8 cellular contexts compared by ENCODE assay signal in genomic region chr2:128027801-128028667, GRCh38. TPM values are rescaled to one million over a fixed set of nuclear protein-coding genes. Genes with fewer than 3 reads are reported as not detected.
DNase-seq lines count a peak whose midpoint lies in the region; ATAC-seq and TF ChIP-seq lines count a peak whose summit lies in the region.

Gene SAP130 (minus strand): TSS chr2:128028059. CDS start chr2:128026292, 1,767 bp downstream.

- H3K79me2 ChIP-seq in OCI-LY1 (ENCODE audit: insufficient read depth, low read length), result peaks cover 28% of the 10 kb centered on the region

- TF ChIP-seq CTCF in OCI-LY1 (IDR thresholded peaks at IDR 0.05; ENCODE audit: low read length), result no peak

- peak; percentile 93 for DNase-seq in DMS 273 treated with DMSO at 0.1 percent for 48 hours (lab: John Stamatoyannopoulos, UW)
- DNase-seq in HuH-7 (ENCODE audit: low spot score), result peak; percentile 88
- peak; percentile 90 for DNase-seq in activated CD8-positive, alpha-beta memory T cell treated with anti-CD3 and anti-CD28 coated beads, Interleukin-2, amount 50 U/mL, for 24 hours (ENCODE audit: extremely low read depth)
- DNase-seq in stimulated activated CD8-positive, alpha-beta memory T cell treated with anti-CD3 and anti-CD28 coated beads, Interleukin-15, amount 100 ng/mL, for 24 hours (ENCODE audit: low read depth), result peak; percentile 94

- H3K9me3 ChIP-seq in OCI-LY1 (ENCODE audit: low read length) (peaks cover 14% of the 10 kb centered on the region), mesodermal cell (ENCODE audit: control insufficient read depth, low read length) (peaks cover 16% of the 10 kb centered on the region)

- no peaks in the 10 kb centered on the region; the same call in 1 of the 2 replicates for H3K27me3 ChIP-seq in OCI-LY1 (ENCODE audit: insufficient read depth, low read length)

- H3F3A ChIP-seq in OCI-LY1 (ENCODE audit: insufficient read depth, low read length), result no peaks in the 10 kb centered on the region

- H3K27ac ChIP-seq in OCI-LY1 (ENCODE audit: low read depth, low read length, poor library complexity, severe bottlenecking) (peak within 1 kb of the TSS; percentile 63), mesodermal cell (ENCODE audit: low read depth, low read length, severe bottlenecking) (peak within 1 kb of the TSS; percentile 92)

- H2AFZ ChIP-seq in OCI-LY1 (ENCODE audit: low read length), result peak within 1 kb of the TSS; percentile 27; the same call in 1 of the 2 replicates

- peak; percentile 78 for ATAC-seq in GM21526 (IDR thresholded peaks at IDR 0.05; ENCODE audit: low FRiP score, unreplicated experiment)

- 0 to 1% methylated on average over 79 to 85 of the region's 106 CpGs for WGBS in mesodermal cell (ENCODE audit: insufficient coverage in 2 of 2), 2 experiments

- peaks cover 9% of the 10 kb centered on the region; the same call in 1 of the 2 replicates for H3K36me3 ChIP-seq in OCI-LY1 (ENCODE audit: insufficient read depth, low read length)
- peaks cover 14% of the 10 kb centered on the region for H3K36me3 ChIP-seq in mesodermal cell (ENCODE audit: control insufficient read depth, insufficient read depth, low read length)

- H4K20me1 ChIP-seq in OCI-LY1 (ENCODE audit: insufficient read depth, low read length), result no peaks in the 10 kb centered on the region

- in situ Hi-C loops in endometrial microvascular endothelial cells (cut with HindIII; ENCODE audit: inconsistent ontology term, low pct_unique_long_range_greater_than_20kb, low sequenced_read_pairs), result no loop called here

- peak within 1 kb of the TSS; percentile 94 for H3K9ac ChIP-seq in OCI-LY1 (ENCODE audit: low read length)

- H3K4me1 ChIP-seq in OCI-LY1 (ENCODE audit: insufficient read depth, low read length, severe bottlenecking), result peaks cover 20% of the 10 kb centered on the region
- no peaks in the 10 kb centered on the region for H3K4me1 ChIP-seq in mesodermal cell (ENCODE audit: control insufficient read depth, insufficient read depth, low read length, poor library complexity, severe bottlenecking)

- peak within 1 kb of the TSS; percentile 92 for H3K4me3 ChIP-seq in OCI-LY1 (ENCODE audit: low read depth, low read length, poor library complexity, severe bottlenecking)
- H3K4me3 ChIP-seq in mesodermal cell (ENCODE audit: extremely low read depth, insufficient read depth, low read length, poor library complexity, severe bottlenecking), result peak within 1 kb of the TSS; percentile 84

- H3K4me2 ChIP-seq in OCI-LY1 (ENCODE audit: low read length), result peak within 1 kb of the TSS; percentile 98

- no peaks in the 10 kb centered on the region for H3K9me2 ChIP-seq in OCI-LY1 (ENCODE audit: low read depth, low read length)

RNA-seq across cellular contexts. Expression of gene SAP130, which starts in this region (rescaled TPM):
- 21.1 TPM for total RNA-seq in endometrial microvascular endothelial cells (ENCODE audit: inconsistent ontology term)
- polyA plus RNA-seq in mesodermal cell (2013, experiment 1 of 2), result 34.4 TPM
- 30.5 TPM for polyA plus RNA-seq in mesodermal cell (2013, experiment 2 of 2)

Comparison
In these comparisons a context has a peak if more than half of its experiments do, and no peak if none do; other contexts are left out.
1. Peak in every context shown above with its lines: DNase-seq, ATAC-seq, H3K4me3 ChIP-seq and H3K27ac ChIP-seq.